8 cellular contexts compared by ENCODE assay signal in genomic region chr3:197750863-197751737, GRCh38. TPM values are rescaled to one million over a fixed set of nuclear protein-coding genes. Genes with fewer than 3 reads are reported as not detected.
A peak's percentile ranks its signal among the peaks of the same experiment; 100 is the strongest.
DNase-seq lines count a peak whose midpoint lies in the region; ATAC-seq and TF ChIP-seq lines count a peak whose summit lies in the region.

No MANE protein-coding gene starts in this region.

- H3K27me3 Mint-ChIP-seq in CD8-positive, alpha-beta T cell (ENCODE audit: low read depth): no peaks in the 10 kb centered on the region
- H3K27me3 Mint-ChIP-seq in activated B cell treated with CpG ODN at 0.5 μM for 24 hours: no peaks in the 10 kb centered on the region
- H3K27me3 Mint-ChIP-seq in stimulated activated memory B cell treated with anti-CD40 and anti-IgM and Interleukin-4, amounts not matched to agents 10 μg/mL and 1 μg/mL and 100 μg/mL, for 72 hours: no peaks in the 10 kb centered on the region

- H3K4me3 Mint-ChIP-seq in CD8-positive, alpha-beta T cell: peak overlapping the region; percentile 96
- H3K4me3 Mint-ChIP-seq in activated B cell treated with CpG ODN at 0.5 μM for 24 hours: peak overlapping the region; percentile 97
- peak overlapping the region; percentile 90 for H3K4me3 Mint-ChIP-seq in stimulated activated memory B cell treated with anti-CD40 and anti-IgM and Interleukin-4, amounts not matched to agents 10 μg/mL and 1 μg/mL and 100 μg/mL, for 72 hours

- peak overlapping the region; percentile 64 for H3K27ac ChIP-seq in CD8-positive, alpha-beta T cell (ENCODE audit: low read depth, low read length)
- H3K27ac ChIP-seq in HUES64 (ENCODE audit: low read depth, low read length) (no peak overlapping the region), dorsolateral prefrontal cortex (peak overlapping the region; percentile 72 to 99 (median 96)), lung (ENCODE audit: low read depth in 1 of 2, low read length in 1 of 2) (peak overlapping the region; percentile 93 to 94)

- intact Hi-C loops in CD8-positive, alpha-beta T cell (cut with DNase I, micrococcal nuclease): loop anchor here in 1 of 2 experiments (1.0 kb wide), 1 partner anchor 51 kb away; no protein-coding TSS in a partner anchor
- intact Hi-C loops in activated B cell treated with CpG ODN at 0.5 μM for 24 hours (cut with micrococcal nuclease): loop anchor here (2.0 to 5.0 kb wide), 2 partner anchors 32 to 96 kb away; no protein-coding TSS in a partner anchor
- intact Hi-C loops in dorsolateral prefrontal cortex (cut with DNase I): loop anchor here (1.0 to 5.0 kb wide), 3 partner anchors 14 to 41 kb away; partner anchors contain the start of genes LRCH3 (in 1 of the 2) and RUBCN (in 1 of the 2)

- H3K4me1 ChIP-seq in CD8-positive, alpha-beta T cell (ENCODE audit: insufficient read depth, low read length): peaks cover 38% of the 10 kb centered on the region
- H3K4me1 ChIP-seq in HUES64 (ENCODE audit: insufficient read depth, low read length) (no peaks in the 10 kb centered on the region; the same call in 1 of the 2 replicates), lung (ENCODE audit: control insufficient read depth in 2 of 2, insufficient read depth in 2 of 2, low read length in 2 of 2) (peaks cover 3 to 15% of the 10 kb centered on the region in 2 donors)

- no peaks in the 10 kb centered on the region for H3K36me3 ChIP-seq in CD8-positive, alpha-beta T cell (ENCODE audit: insufficient read depth, low read length)
- H3K36me3 ChIP-seq in HUES64 (ENCODE audit: insufficient read depth, low read length): no peaks in the 10 kb centered on the region
- H3K36me3 ChIP-seq in lung (ENCODE audit: control insufficient read depth in 2 of 2, insufficient read depth in 2 of 2, low read length in 2 of 2): no peaks in the 10 kb centered on the region

- H3K9me3 ChIP-seq in CD8-positive, alpha-beta T cell (ENCODE audit: low read length): no peaks in the 10 kb centered on the region
- H3K9me3 ChIP-seq in HUES64 (ENCODE audit: insufficient read depth, low read depth, low read length) (no peaks in the 10 kb centered on the region), lung (ENCODE audit: control insufficient read depth in 2 of 2, insufficient read depth in 1 of 2, low read length in 1 of 2) (no peaks in the 10 kb centered on the region)

- 36% methylated on average over 33 of the region's 35 CpGs for WGBS in HUES64
- WGBS in lung, 2 donors: 2 to 3% methylated on average over 35 of the region's 35 CpGs

- TF ChIP-seq CTCF in CD8-positive, alpha-beta T cell (IDR thresholded peaks at IDR 0.05): no peak
- TF ChIP-seq CTCF in activated B cell treated with CpG ODN at 0.5 μM for 24 hours (IDR thresholded peaks at IDR 0.05) (no peak), dorsolateral prefrontal cortex (IDR thresholded peaks at IDR 0.05 in 54 of 56, conservative IDR thresholded peaks at IDR 0.05 in 2 of 56; ENCODE audit: low read depth in 1 of 56, partially characterized antibody in 56 of 56) (peak in 2 of 56 donors; percentile 4 to 11), lung (IDR thresholded peaks at IDR 0.05; ENCODE audit: control extremely low read depth, extremely low read depth) (no peak)

- peak overlapping the region; percentile 58; the same call in 1 of the 2 replicates for H3K9ac ChIP-seq in HUES64 (ENCODE audit: low read depth, low read length)

- no peaks in the 10 kb centered on the region for H3K9me3 Mint-ChIP-seq in CD8-positive, alpha-beta T cell
- H3K9me3 Mint-ChIP-seq in activated B cell treated with CpG ODN at 0.5 μM for 24 hours: no peaks in the 10 kb centered on the region
- no peaks in the 10 kb centered on the region for H3K9me3 Mint-ChIP-seq in stimulated activated memory B cell treated with anti-CD40 and anti-IgM and Interleukin-4, amounts not matched to agents 10 μg/mL and 1 μg/mL and 100 μg/mL, for 72 hours

- DNase-seq in CD8-positive, alpha-beta T cell: peak in 3 of 7 experiments; percentile 20 to 33 (median 29)
- DNase-seq in activated B cell treated with CpG ODN at 0.5 μM for 24 hours: no peak
- DNase-seq in dorsolateral prefrontal cortex: peak in 9 of 10 donors; percentile 28 to 67 (median 48)
- DNase-seq in lung (ENCODE audit: low spot score): peak; percentile 35
- no peak for DNase-seq in germinal center (ENCODE audit: low spot score)

- peak overlapping the region; percentile 98 for H3K27ac Mint-ChIP-seq in CD8-positive, alpha-beta T cell
- peak overlapping the region; percentile 91 for H3K27ac Mint-ChIP-seq in activated B cell treated with CpG ODN at 0.5 μM for 24 hours
- peak overlapping the region; percentile 84 for H3K27ac Mint-ChIP-seq in stimulated activated memory B cell treated with anti-CD40 and anti-IgM and Interleukin-4, amounts not matched to agents 10 μg/mL and 1 μg/mL and 100 μg/mL, for 72 hours

- peak overlapping the region; percentile 57 for H3K4me3 ChIP-seq in CD8-positive, alpha-beta T cell (ENCODE audit: low read depth, low read length)
- H3K4me3 ChIP-seq in HUES64 (ENCODE audit: low read length): peak overlapping the region; percentile 70
- peak overlapping the region; percentile 63 to 96 (median 87) for H3K4me3 ChIP-seq in dorsolateral prefrontal cortex
- H3K4me3 ChIP-seq in lung: peak overlapping the region; percentile 86

- POLR2A ChIA-PET in CD8-positive, alpha-beta T cell (lab: Charles Lee): interaction anchor here (0.9 to 2.4 kb wide), 4 partner anchors 18 to 50 kb away, joined by 3 to 9 read pairs (median 4); no protein-coding TSS in a partner anchor
- POLR2A ChIA-PET in activated B cell treated with CpG ODN at 0.5 μM for 24 hours (lab: Charles Lee): interaction anchor here (0.6 to 3.9 kb wide), 13 partner anchors 8 to 47 kb away, joined by 3 to 61 read pairs (median 4); partner anchors contain the start of genes LRCH3 and RUBCN

- H3K27me3 ChIP-seq in CD8-positive, alpha-beta T cell (ENCODE audit: insufficient read depth, low read length): no peaks in the 10 kb centered on the region
- H3K27me3 ChIP-seq in HUES64 (ENCODE audit: insufficient read depth, low read length) (peaks cover 50% of the 10 kb centered on the region), dorsolateral prefrontal cortex (no peaks in the 10 kb centered on the region), lung (ENCODE audit: control insufficient read depth, insufficient read depth) (no peaks in the 10 kb centered on the region)

- CTCF ChIA-PET in CD8-positive, alpha-beta T cell (lab: Charles Lee): interaction anchor here (0.8 to 1.6 kb wide), 5 partner anchors 10 to 153 kb away, joined by 3 to 5 read pairs (median 3); no protein-coding TSS in a partner anchor
- CTCF ChIA-PET in activated B cell treated with CpG ODN at 0.5 μM for 24 hours (lab: Charles Lee): interaction anchor here (0.8 to 1.6 kb wide), 7 partner anchors 16 to 52 kb away, joined by 3 to 4 read pairs (median 3); partner anchors contain the start of gene LRCH3

- H3K4me1 Mint-ChIP-seq in CD8-positive, alpha-beta T cell (ENCODE audit: low read depth): peaks cover 51% of the 10 kb centered on the region
- peaks cover 48% of the 10 kb centered on the region for H3K4me1 Mint-ChIP-seq in activated B cell treated with CpG ODN at 0.5 μM for 24 hours
- peaks cover 71% of the 10 kb centered on the region for H3K4me1 Mint-ChIP-seq in stimulated activated memory B cell treated with anti-CD40 and anti-IgM and Interleukin-4, amounts not matched to agents 10 μg/mL and 1 μg/mL and 100 μg/mL, for 72 hours

- ATAC-seq in CD8-positive, alpha-beta T cell: no peak
- ATAC-seq in activated B cell treated with CpG ODN at 0.5 μM for 24 hours (ENCODE audit: low read depth) (no peak), lung (ENCODE audit: insufficient read depth, low FRiP score) (no peak), HG02610 (IDR thresholded peaks at IDR 0.05; ENCODE audit: unreplicated experiment) (no peak)
- ATAC-seq in stimulated activated memory B cell treated with anti-CD40 and anti-IgM and Interleukin-4, amounts not matched to agents 10 μg/mL and 1 μg/mL and 100 μg/mL, for 72 hours: no peak

- H3K36me3 Mint-ChIP-seq in CD8-positive, alpha-beta T cell: peaks cover 12% of the 10 kb centered on the region
- peaks cover 14% of the 10 kb centered on the region for H3K36me3 Mint-ChIP-seq in activated B cell treated with CpG ODN at 0.5 μM for 24 hours (ENCODE audit: low read depth)
- peaks cover 22% of the 10 kb centered on the region for H3K36me3 Mint-ChIP-seq in stimulated activated memory B cell treated with anti-CD40 and anti-IgM and Interleukin-4, amounts not matched to agents 10 μg/mL and 1 μg/mL and 100 μg/mL, for 72 hours

RNA-seq across cellular contexts. Expression of gene FYTTD1, which starts 1.4 kb away (rescaled TPM):
- 10 to 100 TPM; 80.9 to 88.0 TPM for total RNA-seq in CD8-positive, alpha-beta T cell
- 12.8 TPM for polyA plus RNA-seq in HUES64 (2013, experiment 1 of 2)
- polyA plus RNA-seq in HUES64 (2013, experiment 2 of 2): 22.6 TPM
- total RNA-seq in activated B cell treated with CpG ODN at 0.5 μM for 24 hours (78.6 and 84.2 TPM in 2 replicates), dorsolateral prefrontal cortex (10 to 100 TPM; 31.0 to 60.1 (median 47.7) TPM), lung (10 to 100 TPM; 40.7 to 90.2 TPM)
- 10 to 100 TPM; 12.1 to 17.8 TPM for polyA plus RNA-seq in lung

RNA-seq across cellular contexts. Expression of gene RUBCN, which starts 14.4 kb away (rescaled TPM):
- 10 to 100 TPM; 32.6 to 33.6 TPM for total RNA-seq in CD8-positive, alpha-beta T cell
- 7.9 TPM for polyA plus RNA-seq in HUES64 (2013, experiment 1 of 2)
- 8.5 TPM for polyA plus RNA-seq in HUES64 (2013, experiment 2 of 2)
- total RNA-seq in activated B cell treated with CpG ODN at 0.5 μM for 24 hours: 196 and 217 TPM in 2 replicates
- 100 to 1,000 TPM in 7 of 120 experiments, 10 to 100 TPM in 113; 53.9 to 114 (median 81.9) TPM for total RNA-seq in dorsolateral prefrontal cortex
- total RNA-seq in lung: 10 to 100 TPM; 19.7 to 34.1 TPM
- 10 to 100 TPM; 11.9 to 13.0 TPM for polyA plus RNA-seq in lung

RNA-seq across cellular contexts. Expression of gene LRCH3, which starts 40.0 kb away (rescaled TPM):
- total RNA-seq in CD8-positive, alpha-beta T cell: 10 to 100 TPM; 37.1 to 39.7 TPM
- 21.2 TPM for polyA plus RNA-seq in HUES64 (2013, experiment 1 of 2)
- polyA plus RNA-seq in HUES64 (2013, experiment 2 of 2): 29.6 TPM
- total RNA-seq in activated B cell treated with CpG ODN at 0.5 μM for 24 hours (94.1 and 96.1 TPM in 2 replicates), dorsolateral prefrontal cortex (10 to 100 TPM; 42.2 to 98.1 (median 64.6) TPM), lung (100 to 1,000 TPM in 1 of 2 donors, 10 to 100 TPM in 1; 41.0 to 228 TPM)
- polyA plus RNA-seq in lung: 10 to 100 TPM in 1 of 2 donors, 1 to 10 TPM in 1; 7.7 to 11.3 TPM

Comparison
In these comparisons a context has a peak if more than half of its experiments do, and no peak if none do; other contexts are left out.
1. DNase-seq: peak in dorsolateral prefrontal cortex (9 of 10) and lung (single experiment); none in activated B cell treated with CpG ODN at 0.5 μM for 24 hours (single experiment) and germinal center (single experiment).
2. Peak in every context shown above with its lines, with median percentiles within 50 percentile points of each other: H3K4me3 ChIP-seq, H3K27ac Mint-ChIP-seq and H3K4me3 Mint-ChIP-seq.